9 cellular contexts compared by ENCODE assay signal in genomic region chrX:19855700-19856381, GRCh38. TPM values are rescaled to one million over a fixed set of nuclear protein-coding genes. Genes with fewer than 3 reads are reported as not detected.
DNase-seq lines count a peak whose midpoint lies in the region; ATAC-seq lines count a peak whose summit lies in the region.
"Had no signal": no experiment of that assay in that cellular context is flagged by ENCODE, and none has a peak within 500 bp of the region (broad histone marks: within the 10 kb centered on the region; RNA-seq: fewer than 3 reads in every experiment).

No MANE protein-coding gene starts in this region.

- peaks cover 26% of the 10 kb centered on the region for H3K4me1 Mint-ChIP-seq in activated T-cell treated with anti-CD3 and anti-CD28 coated beads, Interleukin-2, amount 50 U/mL, for 72 hours (ENCODE audit: low read depth)
- peaks cover 21 to 53% of the 10 kb centered on the region in 2 donors for H3K4me1 Mint-ChIP-seq in stimulated activated naive B cell treated with anti-CD40 and anti-IgM and Interleukin-4, amounts not matched to agents 10 μg/mL and 1 μg/mL and 100 μg/mL, for 72 hours

- peak in 1 of 2 donors; percentile 9 for ATAC-seq in activated T-cell treated with anti-CD3 and anti-CD28 coated beads, Interleukin-2, amount 50 U/mL, for 72 hours (replicated peaks in 1 of 2)
- ATAC-seq in HG03108 (IDR thresholded peaks at IDR 0.05; ENCODE audit: unreplicated experiment) = peak; percentile 35
- ATAC-seq in stimulated activated naive B cell treated with anti-CD40 and anti-IgM and Interleukin-4, amounts not matched to agents 10 μg/mL and 1 μg/mL and 100 μg/mL, for 72 hours (replicated peaks) = peak in 1 of 2 donors; percentile 22
- ATAC-seq in left ventricle myocardium superior = no peak
- no peak for ATAC-seq in aorta (ENCODE audit: low FRiP score)

- H3K36me3 ChIP-seq in aorta (ENCODE audit: control insufficient read depth in 1 of 2, insufficient read depth in 2 of 2, low read length in 1 of 2) = no peaks in the 10 kb centered on the region
- H3K36me3 ChIP-seq: Peyer's patch had no signal

- H3K27me3 Mint-ChIP-seq in activated T-cell treated with anti-CD3 and anti-CD28 coated beads, Interleukin-2, amount 50 U/mL, for 72 hours (ENCODE audit: low read depth) = no peaks in the 10 kb centered on the region
- H3K27me3 Mint-ChIP-seq in stimulated activated naive B cell treated with anti-CD40 and anti-IgM and Interleukin-4, amounts not matched to agents 10 μg/mL and 1 μg/mL and 100 μg/mL, for 72 hours = no peaks in the 10 kb centered on the region

- H3K4me3 Mint-ChIP-seq in activated T-cell treated with anti-CD3 and anti-CD28 coated beads, Interleukin-2, amount 50 U/mL, for 72 hours = peak overlapping the region; percentile 61 to 76
- peak overlapping the region in 1 of 2 donors; percentile 57 for H3K4me3 Mint-ChIP-seq in stimulated activated naive B cell treated with anti-CD40 and anti-IgM and Interleukin-4, amounts not matched to agents 10 μg/mL and 1 μg/mL and 100 μg/mL, for 72 hours

- intact Hi-C loops in left ventricle myocardium superior (cut with micrococcal nuclease) (no loop called here), aorta (cut with DNase I) (no loop called here)

- no peaks in the 10 kb centered on the region for H3K27me3 ChIP-seq in aorta (ENCODE audit: control insufficient read depth in 1 of 2, insufficient read depth in 2 of 2, low read length in 1 of 2)
- H3K27me3 ChIP-seq: Peyer's patch had no signal

- no peak for DNase-seq in activated T-cell treated with anti-CD3 and anti-CD28 coated beads, Interleukin-2, amount 50 U/mL, for 72 hours
- DNase-seq in activated T-cell treated with anti-CD3 and anti-CD28 coated beads for 4 hours (no peak), astrocyte of the hippocampus (ENCODE audit: low read depth, low spot score) (peak; percentile 58), left ventricle myocardium superior (no peak), NCI-H2227 (lab: John Stamatoyannopoulos, UW; ENCODE audit: unreplicated experiment) (no peak), aorta (no peak)
- no peak for DNase-seq in stimulated activated naive B cell treated with anti-CD40 and anti-IgM and Interleukin-4, amounts not matched to agents 10 μg/mL and 1 μg/mL and 100 μg/mL, for 72 hours

- H3K27ac Mint-ChIP-seq in activated T-cell treated with anti-CD3 and anti-CD28 coated beads, Interleukin-2, amount 50 U/mL, for 72 hours = peak overlapping the region; percentile 59
- H3K27ac Mint-ChIP-seq in stimulated activated naive B cell treated with anti-CD40 and anti-IgM and Interleukin-4, amounts not matched to agents 10 μg/mL and 1 μg/mL and 100 μg/mL, for 72 hours = peak overlapping the region; percentile 90

- no peaks in the 10 kb centered on the region for H3K4me1 ChIP-seq in aorta (ENCODE audit: control insufficient read depth in 1 of 2, insufficient read depth in 2 of 2, low read length in 2 of 2)

- peaks cover 1% of the 10 kb centered on the region for H3K9me3 ChIP-seq in aorta (ENCODE audit: control insufficient read depth, low read length)
- H3K9me3 ChIP-seq: Peyer's patch had no signal

- WGBS in aorta, 2 donors = 32 to 53% methylated on average over 4 of the region's 4 CpGs

- no peak overlapping the region for H3K4me3 ChIP-seq in aorta (ENCODE audit: low read length in 2 of 2)
- H3K4me3 ChIP-seq: Peyer's patch had no signal

- H3K9me3 Mint-ChIP-seq in activated T-cell treated with anti-CD3 and anti-CD28 coated beads, Interleukin-2, amount 50 U/mL, for 72 hours = no peaks in the 10 kb centered on the region
- H3K9me3 Mint-ChIP-seq in stimulated activated naive B cell treated with anti-CD40 and anti-IgM and Interleukin-4, amounts not matched to agents 10 μg/mL and 1 μg/mL and 100 μg/mL, for 72 hours = no peaks in the 10 kb centered on the region

- H3K36me3 Mint-ChIP-seq in activated T-cell treated with anti-CD3 and anti-CD28 coated beads, Interleukin-2, amount 50 U/mL, for 72 hours (ENCODE audit: insufficient read depth in 2 of 2) = peaks cover 0 to 3% of the 10 kb centered on the region in 2 donors
- peaks cover 14 to 28% of the 10 kb centered on the region in 2 donors for H3K36me3 Mint-ChIP-seq in stimulated activated naive B cell treated with anti-CD40 and anti-IgM and Interleukin-4, amounts not matched to agents 10 μg/mL and 1 μg/mL and 100 μg/mL, for 72 hours

- no peak overlapping the region for H3K27ac ChIP-seq in aorta (ENCODE audit: low read depth in 1 of 2, low read length in 2 of 2)

RNA-seq across cellular contexts. Expression of gene SH3KBP1, which starts 31.6 kb away (rescaled TPM):
- 100 to 1,000 TPM in 1 of 2 donors, 10 to 100 TPM in 1; 93.3 to 106 TPM for total RNA-seq in activated T-cell treated with anti-CD3 and anti-CD28 coated beads, Interleukin-2, amount 50 U/mL, for 72 hours
- total RNA-seq in left ventricle myocardium superior = 73.4 TPM
- total RNA-seq in aorta = 10 to 100 TPM; 21.7 to 27.8 TPM
- 1 to 10 TPM; 4.9 to 8.9 TPM for polyA plus RNA-seq in aorta
